ENCODE assay signal across 26 cellular contexts in the genomic region with DNA sequence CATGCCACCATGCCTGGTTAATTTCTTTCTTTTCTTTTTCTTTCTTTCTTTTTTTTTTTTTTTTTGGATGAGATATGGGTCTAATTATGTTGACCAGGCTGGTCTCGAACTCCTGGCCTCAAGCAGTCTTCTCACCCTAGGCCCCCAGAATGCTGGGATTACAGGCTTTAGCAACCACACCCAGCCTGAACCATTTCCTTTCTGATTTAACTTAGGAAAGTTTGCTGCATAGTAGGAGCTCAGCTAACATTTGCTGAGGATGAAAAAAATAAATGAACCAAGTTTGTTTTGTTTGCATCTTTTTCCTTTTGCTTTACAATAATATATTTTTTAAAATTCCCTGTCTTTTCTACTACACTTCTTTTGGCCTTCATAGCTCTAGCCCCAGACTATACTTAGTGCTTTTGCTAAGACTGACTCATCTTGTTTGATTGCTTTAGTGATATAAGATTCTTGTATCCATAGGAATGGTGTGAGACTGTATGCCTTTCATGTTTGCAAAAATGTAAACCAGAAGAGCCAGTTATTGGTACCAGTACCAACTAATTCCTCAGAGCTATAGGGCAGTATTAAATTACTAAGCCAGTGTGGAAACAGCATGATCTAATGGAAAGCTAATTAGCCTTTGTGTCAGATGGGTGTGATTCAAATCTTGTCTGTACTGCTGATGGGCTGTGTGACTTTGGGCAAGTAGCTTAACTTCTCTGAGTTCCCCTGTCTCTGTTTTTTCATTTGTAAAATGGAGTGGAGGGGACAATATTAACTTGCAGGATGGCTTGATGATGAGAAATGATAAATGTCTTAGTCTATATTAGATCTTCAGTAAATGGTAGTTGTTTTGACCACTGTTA.
DNase-seq lines count a peak whose midpoint lies in the region; ATAC-seq and TF ChIP-seq lines count a peak whose summit lies in the region.
"Had no signal": no experiment of that assay in that cellular context is flagged by ENCODE, and none has a peak within 500 bp of the region (broad histone marks: within the 10 kb centered on the region; RNA-seq: fewer than 3 reads in every experiment).

No MANE protein-coding gene starts in this region.

- no peak overlapping the region for H3K23ac ChIP-seq in trophoblast cell (ENCODE audit: low read length)

- WGBS in trophoblast cell (ENCODE audit: extremely low coverage, insufficient coverage, insufficient read length): no CpG with 5 or more reads among the region's 1 CpG
- 81 to 95% (median 87%) methylated on average over 1 of the region's 1 CpG for WGBS in spleen, 5 donors

- no peak overlapping the region for H3K4ac ChIP-seq in trophoblast cell (ENCODE audit: low read depth, low read length)

- H3K36me3 ChIP-seq in trophoblast cell (ENCODE audit: control insufficient read depth in 1 of 2, insufficient read depth in 2 of 2, low read length in 2 of 2): no peaks in the 10 kb centered on the region
- H3K36me3 ChIP-seq in spleen: no peaks in the 10 kb centered on the region
- H3K36me3 ChIP-seq: left ventricle myocardium inferior had no signal

- H3K4me3 ChIP-seq in epithelial cell of esophagus (ENCODE audit: low read length): no peak overlapping the region
- H3K4me3 ChIP-seq in trophoblast cell (ENCODE audit: low read depth, low read length): no peak overlapping the region
- no peak overlapping the region for H3K4me3 ChIP-seq in spleen
- H3K4me3 ChIP-seq: left ventricle myocardium inferior had no signal

- no peak overlapping the region for H2BK12ac ChIP-seq in trophoblast cell (ENCODE audit: low read length)

- H3K27me3 ChIP-seq in trophoblast cell (ENCODE audit: insufficient read depth, low read length) (no peaks in the 10 kb centered on the region), spleen (replicated peaks in 1 of 7) (no peaks in the 10 kb centered on the region)

- H3K18ac ChIP-seq in trophoblast cell (ENCODE audit: low read length): no peak overlapping the region

- TF ChIP-seq POLR2A in spleen (IDR thresholded peaks at IDR 0.05): no peak

- no peak overlapping the region for H4K8ac ChIP-seq in trophoblast cell (ENCODE audit: low read depth, low read length)

- H3K9me3 ChIP-seq in trophoblast cell (ENCODE audit: insufficient read depth, low read depth, low read length): no peaks in the 10 kb centered on the region
- no peaks in the 10 kb centered on the region for H3K9me3 ChIP-seq in spleen
- H3K9me3 ChIP-seq: left ventricle myocardium inferior had no signal

- H2AK5ac ChIP-seq in trophoblast cell (ENCODE audit: low read length): no peak overlapping the region

- H3K4me1 ChIP-seq in trophoblast cell (ENCODE audit: control insufficient read depth in 1 of 2, insufficient read depth in 2 of 2, low read length in 2 of 2): no peaks in the 10 kb centered on the region
- H3K4me1 ChIP-seq in spleen: peaks cover 0 to 4% (median 0%) of the 10 kb centered on the region in 6 donors

- H2BK5ac ChIP-seq in trophoblast cell (ENCODE audit: low read depth, low read length, poor library complexity): no peak overlapping the region

- no peak for TF ChIP-seq CTCF in epithelial cell of esophagus (IDR thresholded peaks at IDR 0.05; ENCODE audit: insufficient read depth, low read depth, low read length, missing control alignments)
- TF ChIP-seq CTCF in spleen (IDR thresholded peaks at IDR 0.05 in 8 of 11, conservative IDR thresholded peaks at IDR 0.05 in 3 of 11): no peak

- no peak overlapping the region for H2BK120ac ChIP-seq in trophoblast cell (ENCODE audit: insufficient read depth, low read length, poor library complexity)

- no peak overlapping the region for H2AFZ ChIP-seq in trophoblast cell (ENCODE audit: insufficient read depth, low read length, poor library complexity)

- ATAC-seq in HG03460 (IDR thresholded peaks at IDR 0.05; ENCODE audit: unreplicated experiment): no peak
- ATAC-seq: activated T-cell treated with anti-CD3 and anti-CD28 coated beads, Interleukin-2, amount 50 U/mL, for 4 hours; HCT116; natural killer cell had no signal

- no peak overlapping the region for H4K91ac ChIP-seq in trophoblast cell (ENCODE audit: low read depth, low read length)

- H3K79me1 ChIP-seq in trophoblast cell (ENCODE audit: low read length): no peaks in the 10 kb centered on the region

- H3K9ac ChIP-seq in trophoblast cell (ENCODE audit: low read length): no peak overlapping the region

- H3K14ac ChIP-seq in trophoblast cell (ENCODE audit: low read length): no peak overlapping the region

- intact Hi-C loops in spleen (cut with DNase I; ENCODE audit: low total_unique reads): no loop called here

- H3K27ac ChIP-seq in trophoblast cell (ENCODE audit: low read depth, low read length): no peak overlapping the region
- no peak overlapping the region for H3K27ac ChIP-seq in spleen
- H3K27ac ChIP-seq: left ventricle myocardium inferior, VCaP had no signal

- no peak overlapping the region for H4K12ac ChIP-seq in trophoblast cell (ENCODE audit: low read depth, low read length)

- DNase-seq in HCEC 1CT: peak; percentile 15
- DNase-seq in NCI-H69 (lab: John Stamatoyannopoulos, UW): peak; percentile 46
- peak; percentile 96 for DNase-seq in epithelial cell of esophagus (ENCODE audit: low read depth)
- peak; percentile 56 to 94 for DNase-seq in trophoblast cell
- DNase-seq in spleen: no peak
- DNase-seq in iPS-NIHi11 (ENCODE audit: low spot score): no peak
- DNase-seq: activated CD4-positive, alpha-beta T cell treated with anti-CD3 and anti-CD28 coated beads for 48 hours; activated T-cell treated with anti-CD3 and anti-CD28 coated beads, Interleukin-2, amount 50 U/mL, for 4 hours; amygdala; CD4-positive, CD25-positive, alpha-beta regulatory T cell; central memory CD4-positive, alpha-beta T cell; dermis blood vessel endothelial cell; foreskin melanocyte; left ventricle myocardium inferior; midbrain; natural killer cell; NCI-H1105 treated with DMSO at 0.1 percent for 48 hours; NCI-H2029; NK-92 treated with Interleukin-12 subunit alpha and Interleukin-12 subunit beta, amount 100 ng/mL, for 24 hours; RPMI8226; stimulated activated CD4-positive, alpha-beta T cell treated with anti-CD3 and anti-CD28 coated beads, Interleukin-12 subunit alpha, Interleukin-12 subunit beta, amount 100 ng/mL, for 4 hours; stimulated activated CD4-positive, alpha-beta T cell treated with anti-CD3 and anti-CD28 coated beads, Interleukin-4, amount 100 ng/mL, for 24 hours; stimulated activated naive CD4-positive, alpha-beta T cell had no signal

- H3K4me2 ChIP-seq in trophoblast cell (ENCODE audit: low read length): no peak overlapping the region

- H3K79me2 ChIP-seq in trophoblast cell (ENCODE audit: control insufficient read depth, insufficient read depth, low read length, poor library complexity): no peaks in the 10 kb centered on the region

Comparison
In these comparisons a context has a peak if more than half of its experiments do, and no peak if none do; other contexts are left out.
1. DNase-seq: peak in HCEC 1CT (single experiment), NCI-H69 (single experiment), epithelial cell of esophagus (single experiment) and trophoblast cell (2 of 2); none in spleen (single experiment) and iPS-NIHi11 (single experiment).